8 cellular contexts compared by ENCODE assay signal in genomic region chr7:112080974-112081373, GRCh38.
DNase-seq lines count a peak whose midpoint lies in the region; ATAC-seq lines count a peak whose summit lies in the region.

No MANE protein-coding gene starts in this region.

- DNase-seq in EH (ENCODE audit: low read depth), result peak; percentile 6
- peak; percentile 86 for DNase-seq in SIG-M5 (lab: John Stamatoyannopoulos, UW)
- peak; percentile 93 for DNase-seq in kidney tubule cell (ENCODE audit: low spot score)
- DNase-seq in cortex of kidney (lab: John Stamatoyannopoulos, UW), result no peak
- no peak for DNase-seq in stimulated activated CD4-positive, alpha-beta T cell treated with anti-CD3 and anti-CD28 coated beads, Interleukin-2, amount 100 ng/mL, for 48 hours
- DNase-seq in activated CD8-positive, alpha-beta memory T cell treated with anti-CD3 and anti-CD28 coated beads, Interleukin-2, amount 50 U/mL, for 48 hours, result no peak

- ATAC-seq in HG02642 (IDR thresholded peaks at IDR 0.05; ENCODE audit: poor library complexity, unreplicated experiment) (peak; percentile 42), HG02870 (IDR thresholded peaks at IDR 0.05; ENCODE audit: unreplicated experiment) (no peak)

Comparison
In these comparisons a context has a peak if more than half of its experiments do, and no peak if none do; other contexts are left out.
1. DNase-seq: peak in EH (single experiment), SIG-M5 (single experiment) and kidney tubule cell (single experiment); none in cortex of kidney (single experiment), stimulated activated CD4-positive, alpha-beta T cell treated with anti-CD3 and anti-CD28 coated beads, Interleukin-2, amount 100 ng/mL, for 48 hours (0 of 2) and activated CD8-positive, alpha-beta memory T cell treated with anti-CD3 and anti-CD28 coated beads, Interleukin-2, amount 50 U/mL, for 48 hours (single experiment).